In the genomic region with DNA sequence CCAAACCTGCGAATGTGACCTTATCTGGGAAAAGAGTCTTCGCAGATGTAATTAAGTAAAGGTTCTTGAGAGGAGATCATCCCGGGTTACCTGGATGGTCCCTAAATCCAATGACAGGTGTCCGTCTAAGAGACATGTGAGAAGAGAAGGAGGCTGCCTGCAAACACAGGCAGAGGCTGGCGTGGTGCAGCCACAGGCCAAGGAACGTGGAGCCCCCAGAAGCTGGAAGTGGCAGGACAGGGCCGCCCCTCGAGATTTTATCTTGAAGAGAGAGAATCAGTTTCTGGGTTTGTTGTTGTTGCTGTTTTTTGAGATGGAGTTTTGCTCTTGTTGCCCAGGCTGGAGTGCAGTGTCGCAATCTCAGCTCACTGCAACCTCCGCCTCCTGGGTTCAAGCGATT, we compare ENCODE assay signal across 17 cellular contexts. TPM values are rescaled to one million over a fixed set of nuclear protein-coding genes. Genes with fewer than 3 reads are reported as not detected.
A peak's percentile ranks its signal among the peaks of the same experiment; 100 is the strongest.
DNase-seq lines count a peak whose midpoint lies in the region; ATAC-seq, FAIRE-seq and TF ChIP-seq lines count a peak whose summit lies in the region.
"Had no signal": no experiment of that assay in that cellular context is flagged by ENCODE, and none has a peak within 500 bp of the region (broad histone marks: within the 10 kb centered on the region; RNA-seq: fewer than 3 reads in every experiment).

No MANE protein-coding gene starts in this region.

- intact Hi-C loops in K562 (cut with micrococcal nuclease), result no loop called here
- intact Hi-C loops in kidney (cut with DNase I), result no loop called here
- intact Hi-C loops in activated CD4-positive, alpha-beta T cell treated with anti-CD3 and anti-CD28 coated beads for 36 hours (cut with DNase I, micrococcal nuclease), result no loop called here
- intact Hi-C loops in CD4-positive, alpha-beta T cell (cut with DNase I, micrococcal nuclease), result no loop called here

- no peak for TF ChIP-seq EP300 in K562 (IDR thresholded peaks at IDR 0.05; ENCODE audit: low read length)

- H3K27me3 ChIP-seq in K562 (ENCODE audit: control insufficient read depth in 2 of 2, insufficient read depth in 2 of 2, low read length in 2 of 2), result no peaks in the 10 kb centered on the region
- no peaks in the 10 kb centered on the region for H3K27me3 ChIP-seq in CD4-positive, alpha-beta T cell (ENCODE audit: control insufficient read depth, insufficient read depth, low read length)

- no peak for DNase-seq in K562 (ENCODE audit: extremely low read depth in 1 of 4, low spot score in 3 of 4)
- DNase-seq in kidney, result peak; percentile 54
- no peak for DNase-seq in stimulated activated effector memory CD8-positive, alpha-beta T cell treated with anti-CD3 and anti-CD28 coated beads, Interleukin-12 subunit alpha, Interleukin-12 subunit beta, amount 100 ng/mL, for 72 hours (ENCODE audit: low spot score in 2 of 2)
- no peak for DNase-seq in RPMI8226
- DNase-seq in activated CD4-positive, alpha-beta T cell treated with anti-CD3 and anti-CD28 coated beads for 36 hours, result no peak
- no peak for DNase-seq in CD4-positive, alpha-beta T cell
- no peak for DNase-seq in activated CD4-positive, CD25-positive, alpha-beta regulatory T cell (lab: John Stamatoyannopoulos, UW)
- DNase-seq: CD4-positive, CD25-positive, alpha-beta regulatory T cell; DMS79 treated with DMSO at 0.1 percent for 48 hours; GF-D8; Kasumi-1; NCI-H187 treated with DMSO at 0.1 percent for 48 hours; NCI-H446; NCI-H748 treated with DMSO at 0.1 percent for 48 hours; Right ventricle myocardium superior had no signal

- H3K4me1 ChIP-seq in K562 (replicated peaks in 1 of 2; ENCODE audit: control insufficient read depth in 2 of 2, insufficient read depth in 2 of 2, low read length in 2 of 2) (peaks cover 5 to 14% of the 10 kb centered on the region in 2 experiments; a peak in 4 of 5 replicates), kidney (ENCODE audit: control insufficient read depth in 1 of 2, insufficient read depth in 1 of 2, low read depth in 1 of 2, low read length in 2 of 2) (no peaks in the 10 kb centered on the region)

- ATAC-seq in K562, result no peak
- ATAC-seq in stimulated activated effector memory CD8-positive, alpha-beta T cell treated with anti-CD3 and anti-CD28 coated beads, Interleukin-12 subunit alpha, Interleukin-12 subunit beta, amount 100 ng/mL, for 72 hours, result no peak
- no peak for ATAC-seq in activated CD4-positive, alpha-beta T cell treated with anti-CD3 and anti-CD28 coated beads for 36 hours
- no peak for ATAC-seq in CD4-positive, alpha-beta T cell (ENCODE audit: poor library complexity)
- ATAC-seq: Panc1 had no signal

- no peak for TF ChIP-seq CTCF in K562 (IDR thresholded peaks at IDR 0.05 in 2 of 3, conservative IDR thresholded peaks at IDR 0.05 in 1 of 3; ENCODE audit: insufficient read depth in 2 of 3, low read depth in 1 of 3, low read length in 3 of 3)
- TF ChIP-seq CTCF in kidney (IDR thresholded peaks at IDR 0.05; ENCODE audit: borderline replicate concordance, extremely low read depth, insufficient read depth), result no peak
- TF ChIP-seq CTCF in CD4-positive, alpha-beta T cell (IDR thresholded peaks at IDR 0.05), result no peak

- H3K27ac ChIP-seq in K562 (ENCODE audit: extremely low read depth, low read depth, low read length), result no peak overlapping the region
- H3K27ac ChIP-seq in kidney (ENCODE audit: low read depth in 2 of 2, low read length in 2 of 2), result no peak overlapping the region
- H3K27ac ChIP-seq in CD4-positive, alpha-beta T cell (ENCODE audit: low read depth, low read length), result no peak overlapping the region

- H3K36me3 ChIP-seq in K562 (ENCODE audit: control insufficient read depth, insufficient read depth, low read length) (no peaks in the 10 kb centered on the region), kidney (ENCODE audit: control insufficient read depth in 1 of 2, insufficient read depth in 2 of 2, low read length in 2 of 2) (no peaks in the 10 kb centered on the region)

- H3K9ac ChIP-seq in K562 (ENCODE audit: insufficient read depth in 1 of 2, low read depth in 2 of 2, low read length in 2 of 2) (no peak overlapping the region), kidney (ENCODE audit: low read length in 2 of 2) (no peak overlapping the region)

- FAIRE-seq in K562 (lab: Jason Lieb, UNC), result no peak
- no peak for FAIRE-seq in kidney (lab: Jason Lieb, UNC)
- FAIRE-seq: H1 had no signal

- POLR2A ChIA-PET in K562 (lab: Yijun Ruan, JAX), result interaction anchor here (0.6 to 0.7 kb wide), 2 partner anchors 66 to 84 kb away, joined by 3 read pairs; a partner anchor contains a TSS
- POLR2A ChIA-PET in activated CD4-positive, alpha-beta T cell treated with anti-CD3 and anti-CD28 coated beads for 36 hours (lab: Charles Lee), result no interaction called here
- POLR2A ChIA-PET in CD4-positive, alpha-beta T cell (lab: Charles Lee), result no interaction called here

- CTCF ChIA-PET in K562 (lab: Yijun Ruan, JAX; ENCODE audit: low intra/inter-chr PET ratio), result no interaction called here
- CTCF ChIA-PET in activated CD4-positive, alpha-beta T cell treated with anti-CD3 and anti-CD28 coated beads for 36 hours (lab: Charles Lee), result interaction anchor here (0.7 kb wide), 1 partner anchor 67 kb away, joined by 3 read pairs; no protein-coding TSS in a partner anchor
- CTCF ChIA-PET in CD4-positive, alpha-beta T cell (lab: Charles Lee), result no interaction called here

- no peak for TF ChIP-seq RAD21 in K562 (CRISPR knock-in tag; conservative IDR thresholded peaks at IDR 0.05 in 1 of 2, IDR thresholded peaks at IDR 0.05 in 1 of 2)

- H3K27ac Mint-ChIP-seq in stimulated activated effector memory CD8-positive, alpha-beta T cell treated with anti-CD3 and anti-CD28 coated beads, Interleukin-12 subunit alpha, Interleukin-12 subunit beta, amount 100 ng/mL, for 72 hours, result peak overlapping the region; percentile 70
- H3K27ac Mint-ChIP-seq in activated CD4-positive, alpha-beta T cell treated with anti-CD3 and anti-CD28 coated beads for 36 hours, result no peak overlapping the region
- no peak overlapping the region for H3K27ac Mint-ChIP-seq in CD4-positive, alpha-beta T cell
- H3K27ac Mint-ChIP-seq: CD4-positive, CD25-positive, alpha-beta regulatory T cell had no signal

- peaks cover 5% of the 10 kb centered on the region for H3K4me1 Mint-ChIP-seq in stimulated activated effector memory CD8-positive, alpha-beta T cell treated with anti-CD3 and anti-CD28 coated beads, Interleukin-12 subunit alpha, Interleukin-12 subunit beta, amount 100 ng/mL, for 72 hours
- H3K4me1 Mint-ChIP-seq in activated CD4-positive, alpha-beta T cell treated with anti-CD3 and anti-CD28 coated beads for 36 hours, result peaks cover 4% of the 10 kb centered on the region
- no peaks in the 10 kb centered on the region for H3K4me1 Mint-ChIP-seq in CD4-positive, alpha-beta T cell (ENCODE audit: low read depth)
- H3K4me1 Mint-ChIP-seq: CD4-positive, CD25-positive, alpha-beta regulatory T cell had no signal

- no peaks in the 10 kb centered on the region for H3K9me1 ChIP-seq in K562 (ENCODE audit: control insufficient read depth, insufficient read depth, low read length)

- no TSS peak for BruUV-seq in K562 (replicated peaks; lab: Mats Ljungman, UMichigan)

- H4K20me1 ChIP-seq in K562 (replicated peaks; ENCODE audit: control insufficient read depth, insufficient read depth, low read length), result no peaks in the 10 kb centered on the region

- no peaks in the 10 kb centered on the region for H3K27me3 Mint-ChIP-seq in activated CD4-positive, alpha-beta T cell treated with anti-CD3 and anti-CD28 coated beads for 36 hours
- no peaks in the 10 kb centered on the region for H3K27me3 Mint-ChIP-seq in CD4-positive, alpha-beta T cell
- H3K27me3 Mint-ChIP-seq: CD4-positive, CD25-positive, alpha-beta regulatory T cell had no signal

- in situ Hi-C loops in K562 (cut with MboI), result no loop called here

- 39% methylated on average over 7 of the region's 11 CpGs for WGBS in K562 (ENCODE audit: insufficient coverage, low coverage, missing lambda C conversion rate)

- no peaks in the 10 kb centered on the region for H3K79me2 ChIP-seq in K562 (ENCODE audit: control insufficient read depth, insufficient read depth, low read length)

- H3K4me3 ChIP-seq in K562 (no peak overlapping the region), kidney (ENCODE audit: low read length in 2 of 2) (no peak overlapping the region)

- no peak overlapping the region for H2AFZ ChIP-seq in K562 (ENCODE audit: low read depth, low read length)

- no peak overlapping the region for H3K4me3 Mint-ChIP-seq in stimulated activated effector memory CD8-positive, alpha-beta T cell treated with anti-CD3 and anti-CD28 coated beads, Interleukin-12 subunit alpha, Interleukin-12 subunit beta, amount 100 ng/mL, for 72 hours
- no peak overlapping the region for H3K4me3 Mint-ChIP-seq in activated CD4-positive, alpha-beta T cell treated with anti-CD3 and anti-CD28 coated beads for 36 hours
- no peak overlapping the region for H3K4me3 Mint-ChIP-seq in CD4-positive, alpha-beta T cell
- H3K4me3 Mint-ChIP-seq: CD4-positive, CD25-positive, alpha-beta regulatory T cell had no signal

- no peaks in the 10 kb centered on the region for H3K36me3 Mint-ChIP-seq in stimulated activated effector memory CD8-positive, alpha-beta T cell treated with anti-CD3 and anti-CD28 coated beads, Interleukin-12 subunit alpha, Interleukin-12 subunit beta, amount 100 ng/mL, for 72 hours
- H3K36me3 Mint-ChIP-seq in activated CD4-positive, alpha-beta T cell treated with anti-CD3 and anti-CD28 coated beads for 36 hours (ENCODE audit: low read depth), result no peaks in the 10 kb centered on the region
- no peaks in the 10 kb centered on the region for H3K36me3 Mint-ChIP-seq in CD4-positive, alpha-beta T cell (ENCODE audit: low read depth)
- H3K36me3 Mint-ChIP-seq: CD4-positive, CD25-positive, alpha-beta regulatory T cell had no signal

- no peak for TF ChIP-seq POLR2A in K562 (conservative IDR thresholded peaks at IDR 0.05)

- H3K9me3 ChIP-seq in K562 (replicated peaks; ENCODE audit: control insufficient read depth, insufficient read depth, low read depth, low read length) (no peaks in the 10 kb centered on the region), kidney (ENCODE audit: control insufficient read depth in 1 of 2, low read length in 2 of 2) (no peaks in the 10 kb centered on the region)
- no peaks in the 10 kb centered on the region for H3K9me3 ChIP-seq in CD4-positive, alpha-beta T cell (ENCODE audit: control insufficient read depth, low read length)

- no peak overlapping the region for H3K4me2 ChIP-seq in K562 (ENCODE audit: insufficient read depth, low read length)

- H3K9me3 Mint-ChIP-seq in stimulated activated effector memory CD8-positive, alpha-beta T cell treated with anti-CD3 and anti-CD28 coated beads, Interleukin-12 subunit alpha, Interleukin-12 subunit beta, amount 100 ng/mL, for 72 hours, result no peaks in the 10 kb centered on the region
- no peaks in the 10 kb centered on the region for H3K9me3 Mint-ChIP-seq in activated CD4-positive, alpha-beta T cell treated with anti-CD3 and anti-CD28 coated beads for 36 hours (ENCODE audit: low read depth)
- H3K9me3 Mint-ChIP-seq in CD4-positive, alpha-beta T cell, result no peaks in the 10 kb centered on the region
- H3K9me3 Mint-ChIP-seq: CD4-positive, CD25-positive, alpha-beta regulatory T cell had no signal

RNA-seq across cellular contexts. Expression of a gene that starts 33.6 kb away (rescaled TPM):
- not detected in 2 replicates for total RNA-seq in K562 (2011; cell fraction: chromatin; rRNA removed; ENCODE audit: low replicate concordance)
- not detected in 2 replicates for total RNA-seq in K562 (2011; cell fraction: nucleolus; rRNA removed)
- total RNA-seq in K562 (2011; cell fraction: nucleoplasm; rRNA removed), result not detected in 2 replicates
- total RNA-seq in K562 (2014; rRNA removed) (not detected in 2 replicates), K562 (2014; rRNA removed; fragmentation: Illumina TruSeq; extraction: Trizol) (not detected in 2 replicates), K562 (2015; rRNA removed; fragmentation: Illumina TruSeq; extraction: Trizol) (not detected in 2 replicates), K562 (2021) (not detected in 2 replicates), kidney (not detected)
- polyA plus RNA-seq in K562 (2011; rRNA removed) (not detected in 2 replicates), K562 (2014; fragmentation: Illumina TruSeq; extraction: Trizol) (not detected in 2 replicates), K562 (2014; fragmentation: Nextera tagmentation; extraction: Ambion mirVana) (not detected), K562 (2014; rRNA removed) (not detected in 2 replicates), kidney (ENCODE audit: insufficient read depth, low read depth, low replicate concordance) (not detected)
- not detected in 2 replicates for polyA plus RNA-seq in K562 (2011; cell fraction: cytosol; rRNA removed)
- not detected in 2 replicates for polyA plus RNA-seq in K562 (2011; cell fraction: nucleus; rRNA removed)
- not detected in 2 replicates for polyA plus RNA-seq in K562 (2012)
- polyA minus RNA-seq in K562 (2011; rRNA and poly(A)+ RNA removed), result not detected in 2 replicates
- polyA minus RNA-seq in K562 (2011; cell fraction: cytosol; rRNA and poly(A)+ RNA removed), result not detected in 2 replicates
- polyA minus RNA-seq in K562 (2011; cell fraction: nucleus; rRNA and poly(A)+ RNA removed), result not detected in 2 replicates
- not detected for total RNA-seq in activated CD4-positive, alpha-beta T cell treated with anti-CD3 and anti-CD28 coated beads for 36 hours
- total RNA-seq in CD4-positive, alpha-beta T cell, result not detected
- total RNA-seq: CD4-positive, CD25-positive, alpha-beta regulatory T cell; H1; Right ventricle myocardium superior had no signal
- polyA plus RNA-seq: H1 had no signal

RNA-seq across cellular contexts. Expression of a gene that starts 43.5 kb away (rescaled TPM):
- total RNA-seq in K562 (2011; cell fraction: chromatin; rRNA removed; ENCODE audit: low replicate concordance), result 109 and 159 TPM in 2 replicates
- 75.3 and 75.5 TPM in 2 replicates for total RNA-seq in K562 (2011; cell fraction: nucleolus; rRNA removed)
- total RNA-seq in K562 (2011; cell fraction: nucleoplasm; rRNA removed), result 61.4 and 66.5 TPM in 2 replicates
- 12.5 and 15.9 TPM in 2 replicates for total RNA-seq in K562 (2014; rRNA removed)
- total RNA-seq in K562 (2014; rRNA removed; fragmentation: Illumina TruSeq; extraction: Trizol), result 8.3 and 11.7 TPM in 2 replicates
- 11.6 and 14.5 TPM in 2 replicates for total RNA-seq in K562 (2015; rRNA removed; fragmentation: Illumina TruSeq; extraction: Trizol)
- total RNA-seq in K562 (2021), result 24.8 and 28.9 TPM in 2 replicates
- polyA plus RNA-seq in K562 (2011; rRNA removed), result 14.5 and 21.1 TPM in 2 replicates
- polyA plus RNA-seq in K562 (2011; cell fraction: cytosol; rRNA removed), result 8.1 and 11.3 TPM in 2 replicates
- polyA plus RNA-seq in K562 (2011; cell fraction: nucleus; rRNA removed), result 61.4 and 78.3 TPM in 2 replicates
- 10.6 and 12.2 TPM in 2 replicates for polyA plus RNA-seq in K562 (2012)
- 18.8 and 20.7 TPM in 2 replicates for polyA plus RNA-seq in K562 (2014; fragmentation: Illumina TruSeq; extraction: Trizol)
- polyA plus RNA-seq in K562 (2014; fragmentation: Nextera tagmentation; extraction: Ambion mirVana), result 1 to 10 TPM; 1.6 to 1.8 TPM
- polyA plus RNA-seq in K562 (2014; rRNA removed), result 16.3 and 18.6 TPM in 2 replicates
- 14.0 and 15.0 TPM in 2 replicates for polyA minus RNA-seq in K562 (2011; rRNA and poly(A)+ RNA removed)
- 10.6 and 14.2 TPM in 2 replicates for polyA minus RNA-seq in K562 (2011; cell fraction: cytosol; rRNA and poly(A)+ RNA removed)
- 30.6 and 45.2 TPM in 2 replicates for polyA minus RNA-seq in K562 (2011; cell fraction: nucleus; rRNA and poly(A)+ RNA removed)
- total RNA-seq in kidney, result 19.6 TPM
- 8.8 TPM for polyA plus RNA-seq in kidney (ENCODE audit: insufficient read depth, low read depth, low replicate concordance)
- 10 to 100 TPM; 20.9 to 25.4 TPM for total RNA-seq in activated CD4-positive, alpha-beta T cell treated with anti-CD3 and anti-CD28 coated beads for 36 hours
- 10 to 100 TPM; 17.5 to 18.5 TPM for total RNA-seq in CD4-positive, alpha-beta T cell

RNA-seq across cellular contexts. Expression of a gene that starts 43.5 kb away (rescaled TPM):
- total RNA-seq in K562 (2011; cell fraction: chromatin; rRNA removed; ENCODE audit: low replicate concordance), result 59.2 and 99.2 TPM in 2 replicates
- total RNA-seq in K562 (2011; cell fraction: nucleolus; rRNA removed), result 79.2 and 104 TPM in 2 replicates
- 83.7 and 85.4 TPM in 2 replicates for total RNA-seq in K562 (2011; cell fraction: nucleoplasm; rRNA removed)
- 254 and 255 TPM in 2 replicates for total RNA-seq in K562 (2014; rRNA removed)
- total RNA-seq in K562 (2014; rRNA removed; fragmentation: Illumina TruSeq; extraction: Trizol), result 196 and 207 TPM in 2 replicates
- total RNA-seq in K562 (2015; rRNA removed; fragmentation: Illumina TruSeq; extraction: Trizol), result 207 and 219 TPM in 2 replicates
- 201 and 238 TPM in 2 replicates for total RNA-seq in K562 (2021)
- polyA plus RNA-seq in K562 (2011; rRNA removed), result 194 and 232 TPM in 2 replicates
- polyA plus RNA-seq in K562 (2011; cell fraction: cytosol; rRNA removed), result 126 and 191 TPM in 2 replicates
- polyA plus RNA-seq in K562 (2011; cell fraction: nucleus; rRNA removed), result 88.4 and 93.3 TPM in 2 replicates
- 124 and 195 TPM in 2 replicates for polyA plus RNA-seq in K562 (2012)
- polyA plus RNA-seq in K562 (2014; fragmentation: Illumina TruSeq; extraction: Trizol), result 203 and 210 TPM in 2 replicates
- 100 to 1,000 TPM; 448 to 618 TPM for polyA plus RNA-seq in K562 (2014; fragmentation: Nextera tagmentation; extraction: Ambion mirVana)
- polyA plus RNA-seq in K562 (2014; rRNA removed), result 328 and 364 TPM in 2 replicates
- polyA minus RNA-seq in K562 (2011; rRNA and poly(A)+ RNA removed), result 76.5 and 99.7 TPM in 2 replicates
- 47.3 and 49.9 TPM in 2 replicates for polyA minus RNA-seq in K562 (2011; cell fraction: cytosol; rRNA and poly(A)+ RNA removed)
- polyA minus RNA-seq in K562 (2011; cell fraction: nucleus; rRNA and poly(A)+ RNA removed), result 40.5 and 55.1 TPM in 2 replicates
- 45.0 TPM for total RNA-seq in kidney
- 147 TPM for polyA plus RNA-seq in kidney (ENCODE audit: insufficient read depth, low read depth, low replicate concordance)
- 100 to 1,000 TPM; 100 to 102 TPM for total RNA-seq in activated CD4-positive, alpha-beta T cell treated with anti-CD3 and anti-CD28 coated beads for 36 hours
- 10 to 100 TPM; 47.5 to 48.0 TPM for total RNA-seq in CD4-positive, alpha-beta T cell
